In genomic region chr1:40978886-40979240, GRCh38 we compare ENCODE assay signal across 8 cellular contexts. TPM values are rescaled to one million over a fixed set of nuclear protein-coding genes. Genes with fewer than 3 reads are reported as not detected.
A peak's percentile ranks its signal among the peaks of the same experiment; 100 is the strongest.
DNase-seq lines count a peak whose midpoint lies in the region; ATAC-seq, FAIRE-seq and TF ChIP-seq lines count a peak whose summit lies in the region.

No MANE protein-coding gene starts in this region.

- no peaks in the 10 kb centered on the region for H3K27me3 Mint-ChIP-seq in CD8-positive, alpha-beta T cell (ENCODE audit: low read depth)

- TF ChIP-seq CTCF in CD8-positive, alpha-beta T cell (IDR thresholded peaks at IDR 0.05), result no peak
- TF ChIP-seq CTCF in Panc1 (IDR thresholded peaks at IDR 0.05) (no peak), epithelial cell of esophagus (IDR thresholded peaks at IDR 0.05; ENCODE audit: insufficient read depth, low read depth, low read length, missing control alignments) (no peak), osteoblast (IDR thresholded peaks at IDR 0.05; ENCODE audit: extremely low read depth, low read depth, low read length) (no peak)

- peak overlapping the region; percentile 82 for H3K4me3 Mint-ChIP-seq in CD8-positive, alpha-beta T cell

- no peak for ATAC-seq in CD8-positive, alpha-beta T cell
- ATAC-seq in Panc1 (no peak; the same call in 1 of the 2 replicates), HG03460 (IDR thresholded peaks at IDR 0.05; ENCODE audit: unreplicated experiment) (no peak)

- peaks cover 44% of the 10 kb centered on the region for H3K79me2 ChIP-seq in osteoblast (ENCODE audit: insufficient read depth, low read length)

- H3K27ac Mint-ChIP-seq in CD8-positive, alpha-beta T cell, result peak overlapping the region; percentile 87

- H2AFZ ChIP-seq in osteoblast (ENCODE audit: low read length), result peak overlapping the region; percentile 98

- no peaks in the 10 kb centered on the region for H3K9me3 ChIP-seq in CD8-positive, alpha-beta T cell (ENCODE audit: low read length)
- H3K9me3 ChIP-seq in Panc1 (ENCODE audit: control insufficient read depth, insufficient read depth, low read depth, low read length) (no peaks in the 10 kb centered on the region), osteoblast (ENCODE audit: low read depth, low read length) (no peaks in the 10 kb centered on the region)

- no peaks in the 10 kb centered on the region for H3K36me3 ChIP-seq in CD8-positive, alpha-beta T cell (ENCODE audit: insufficient read depth, low read length)
- H3K36me3 ChIP-seq in Panc1 (ENCODE audit: control insufficient read depth, insufficient read depth, low read length) (peaks cover 12% of the 10 kb centered on the region), osteoblast (ENCODE audit: insufficient read depth, low read length) (peaks cover 6% of the 10 kb centered on the region)

- DNase-seq in CD8-positive, alpha-beta T cell, result no peak
- DNase-seq in Panc1 (ENCODE audit: low read depth, low spot score) (no peak), epithelial cell of esophagus (ENCODE audit: low read depth) (no peak), osteoblast (ENCODE audit: insufficient read length, low spot score, missing footprints) (no peak), NCI-H1417 treated with DMSO at 0.1 percent for 48 hours (lab: John Stamatoyannopoulos, UW) (no peak), frontal cortex (ENCODE audit: low spot score in 2 of 2) (no peak)
- DNase-seq in stimulated activated CD4-positive, alpha-beta T cell treated with anti-CD3 and anti-CD28 coated beads, Interleukin-15, amount 100 ng/mL, for 24 hours, result no peak

- H3K4me1 Mint-ChIP-seq in CD8-positive, alpha-beta T cell (ENCODE audit: low read depth), result peaks cover 32% of the 10 kb centered on the region

- H3K27me3 ChIP-seq in CD8-positive, alpha-beta T cell (ENCODE audit: insufficient read depth, low read length), result no peaks in the 10 kb centered on the region
- no peaks in the 10 kb centered on the region for H3K27me3 ChIP-seq in Panc1 (ENCODE audit: control insufficient read depth, insufficient read depth, low read length)
- no peaks in the 10 kb centered on the region for H3K27me3 ChIP-seq in osteoblast (ENCODE audit: insufficient read depth, low read length)

- FAIRE-seq in frontal cortex (lab: Jason Lieb, UNC), result no peak

- intact Hi-C loops in CD8-positive, alpha-beta T cell (cut with DNase I, micrococcal nuclease), result loop anchor here (1.0 to 2.0 kb wide), 3 partner anchors 24 to 117 kb away; partner anchors contain the start of gene CITED4 (in 2 of the 2)
- intact Hi-C loops in Panc1 (cut with micrococcal nuclease; ENCODE audit: unreplicated experiment), result no loop called here

- peak overlapping the region; percentile 85 for H3K27ac ChIP-seq in CD8-positive, alpha-beta T cell (ENCODE audit: low read depth, low read length)
- H3K27ac ChIP-seq in Panc1 (ENCODE audit: low read length), result peak overlapping the region; percentile 95
- H3K27ac ChIP-seq in osteoblast (ENCODE audit: low read depth, low read length), result peak overlapping the region; percentile 89

- H3K4me2 ChIP-seq in osteoblast (ENCODE audit: insufficient read depth, low read length), result peak overlapping the region; percentile 90

- in situ Hi-C loops in Panc1 (cut with HindIII; ENCODE audit: low pct_unique_long_range_greater_than_20kb, low sequenced_read_pairs), result no loop called here

- H3K4me3 ChIP-seq in CD8-positive, alpha-beta T cell (ENCODE audit: low read depth, low read length), result peak overlapping the region; percentile 91
- H3K4me3 ChIP-seq in Panc1 (ENCODE audit: low read depth in 2 of 2, low read length in 2 of 2) (peak overlapping the region; percentile 80 to 93), epithelial cell of esophagus (ENCODE audit: low read length) (peak overlapping the region; percentile 67), osteoblast (ENCODE audit: insufficient read depth, low read length) (peak overlapping the region; percentile 80)

- CTCF ChIA-PET in CD8-positive, alpha-beta T cell (lab: Charles Lee), result interaction anchor here (1.3 to 1.5 kb wide), 2 partner anchors 23 to 26 kb away, joined by 3 to 6 read pairs; no protein-coding TSS in a partner anchor
- CTCF ChIA-PET in Panc1 (lab: Charles Lee), result no interaction called here

- no peaks in the 10 kb centered on the region for H3K9me3 Mint-ChIP-seq in CD8-positive, alpha-beta T cell

- peaks cover 13% of the 10 kb centered on the region for H4K20me1 ChIP-seq in osteoblast (ENCODE audit: insufficient read depth, low read length)

- TSS peak; percentile 86 for BruUV-seq in Panc1 (replicated peaks; lab: Mats Ljungman, UMichigan)

- POLR2A ChIA-PET in CD8-positive, alpha-beta T cell (lab: Charles Lee), result interaction anchor here (1.9 to 2.4 kb wide), 3 partner anchors 116 to 288 kb away, joined by 6 to 10 read pairs (median 6); partner anchors contain the start of genes CITED4, NFYC and SCMH1
- POLR2A ChIA-PET in Panc1 (lab: Charles Lee), result interaction anchor here (1.1 to 1.4 kb wide), 2 partner anchors 11 to 287 kb away, joined by 3 read pairs; partner anchors contain the start of gene NFYC

- peaks cover 16% of the 10 kb centered on the region for H3K4me1 ChIP-seq in CD8-positive, alpha-beta T cell (ENCODE audit: insufficient read depth, low read length)
- H3K4me1 ChIP-seq in Panc1 (ENCODE audit: control insufficient read depth, insufficient read depth, low read length), result peaks cover 53% of the 10 kb centered on the region
- H3K4me1 ChIP-seq in osteoblast (ENCODE audit: insufficient read depth, low read length), result peaks cover 40% of the 10 kb centered on the region

- peaks cover 9% of the 10 kb centered on the region for H3K36me3 Mint-ChIP-seq in CD8-positive, alpha-beta T cell

RNA-seq across cellular contexts. Expression of gene CTPS1, which starts 0.6 kb away (rescaled TPM):
- total RNA-seq in CD8-positive, alpha-beta T cell, result 10 to 100 TPM; 68.5 to 69.0 TPM
- total RNA-seq in Panc1 (2021; ENCODE audit: unreplicated experiment), result 166 TPM
- polyA plus RNA-seq in Panc1 (2012; ENCODE audit: insufficient read length), result 83.3 TPM
- 16.5 and 19.2 TPM in 2 replicates for total RNA-seq in osteoblast
- 14.7 TPM for total RNA-seq in frontal cortex

RNA-seq across cellular contexts. Expression of gene SLFNL1, which starts 42.7 kb away (rescaled TPM):
- under 1 TPM; 0.14 to 0.16 TPM for total RNA-seq in CD8-positive, alpha-beta T cell
- total RNA-seq in Panc1 (2021; ENCODE audit: unreplicated experiment) (0.10 TPM), osteoblast (0.59 and 0.72 TPM in 2 replicates), frontal cortex (0.82 TPM)
- polyA plus RNA-seq in Panc1 (2012; ENCODE audit: insufficient read length), result 1.3 TPM
